19 cellular contexts compared by ENCODE assay signal in genomic region chr10:29609696-29610095, GRCh38. TPM values are rescaled to one million over a fixed set of nuclear protein-coding genes. Genes with fewer than 3 reads are reported as not detected.
A peak's percentile ranks its signal among the peaks of the same experiment; 100 is the strongest.
DNase-seq lines count a peak whose midpoint lies in the region; ATAC-seq and TF ChIP-seq lines count a peak whose summit lies in the region.
"Had no signal": no experiment of that assay in that cellular context is flagged by ENCODE, and none has a peak within 500 bp of the region (broad histone marks: within the 10 kb centered on the region; RNA-seq: fewer than 3 reads in every experiment).

No MANE protein-coding gene starts in this region.

- no peak overlapping the region for H4K12ac ChIP-seq in trophoblast cell (ENCODE audit: low read depth, low read length)

- intact Hi-C loops in Calu3 (cut with micrococcal nuclease; ENCODE audit: unreplicated experiment): no loop called here
- intact Hi-C loops in ascending aorta (cut with DNase I): no loop called here

- H2BK12ac ChIP-seq in trophoblast cell (ENCODE audit: low read length): no peak overlapping the region

- H3K27ac ChIP-seq in ascending aorta (peak overlapping the region; percentile 30 to 53), trophoblast cell (ENCODE audit: low read depth, low read length) (no peak overlapping the region), stomach smooth muscle (ENCODE audit: low read length) (peak overlapping the region; percentile 53)
- H3K27ac ChIP-seq: C4-2B had no signal

- H3K9me3 ChIP-seq in ascending aorta (no peaks in the 10 kb centered on the region), trophoblast cell (ENCODE audit: insufficient read depth, low read depth, low read length) (peaks cover 8% of the 10 kb centered on the region), stomach smooth muscle (ENCODE audit: control insufficient read depth in 2 of 2, low read length in 2 of 2) (no peaks in the 10 kb centered on the region)

- no peak for ATAC-seq in HG02798 (IDR thresholded peaks at IDR 0.05; ENCODE audit: poor library complexity, unreplicated experiment)

- H3K36me3 ChIP-seq in ascending aorta (no peaks in the 10 kb centered on the region), trophoblast cell (ENCODE audit: control insufficient read depth in 1 of 2, insufficient read depth in 2 of 2, low read length in 2 of 2) (peaks cover 2 to 5% of the 10 kb centered on the region in 2 experiments), stomach smooth muscle (ENCODE audit: control insufficient read depth in 2 of 2, insufficient read depth in 2 of 2, low read length in 2 of 2) (peaks cover 8 to 12% of the 10 kb centered on the region in 2 donors)

- no peak overlapping the region for H3K14ac ChIP-seq in trophoblast cell (ENCODE audit: low read length)

- WGBS in trophoblast cell (ENCODE audit: extremely low coverage, insufficient coverage, insufficient read length): no CpG with 5 or more reads among the region's 3 CpGs

- H3K79me1 ChIP-seq in trophoblast cell (ENCODE audit: low read length): no peaks in the 10 kb centered on the region

- BruUV-seq in Calu3 (replicated peaks; lab: Mats Ljungman, UMichigan): no TSS peak

- no peaks in the 10 kb centered on the region for H3K27me3 ChIP-seq in ascending aorta
- H3K27me3 ChIP-seq in trophoblast cell (ENCODE audit: insufficient read depth, low read length): no peaks in the 10 kb centered on the region
- H3K27me3 ChIP-seq in stomach smooth muscle (ENCODE audit: control insufficient read depth in 1 of 2, insufficient read depth in 2 of 2, low read length in 2 of 2): no peaks in the 10 kb centered on the region

- H4K91ac ChIP-seq in trophoblast cell (ENCODE audit: low read depth, low read length): no peak overlapping the region

- no peak overlapping the region for H3K4me2 ChIP-seq in trophoblast cell (ENCODE audit: low read length)

- H3K4me3 Mint-ChIP-seq in Calu3 (ENCODE audit: low read depth, unreplicated experiment): no peak overlapping the region
- H3K4me3 Mint-ChIP-seq: HFFc6 had no signal

- H3K23ac ChIP-seq in trophoblast cell (ENCODE audit: low read length): no peak overlapping the region

- H3K4me1 ChIP-seq in ascending aorta: peaks cover 8 to 50% of the 10 kb centered on the region in 2 donors
- peaks cover 0 to 2% of the 10 kb centered on the region in 2 experiments for H3K4me1 ChIP-seq in trophoblast cell (ENCODE audit: control insufficient read depth in 1 of 2, insufficient read depth in 2 of 2, low read length in 2 of 2)
- H3K4me1 ChIP-seq in stomach smooth muscle (ENCODE audit: control insufficient read depth, insufficient read depth, low read length): peaks cover 58% of the 10 kb centered on the region

- TF ChIP-seq CTCF in Calu3 (IDR thresholded peaks at IDR 0.05; ENCODE audit: unreplicated experiment) (no peak), ascending aorta (IDR thresholded peaks at IDR 0.05) (no peak)

- H3K18ac ChIP-seq in trophoblast cell (ENCODE audit: low read length): peak overlapping the region; percentile 21

- no peak overlapping the region for H2BK120ac ChIP-seq in trophoblast cell (ENCODE audit: insufficient read depth, low read length, poor library complexity)

- H3K4me3 ChIP-seq in ascending aorta (no peak overlapping the region), trophoblast cell (ENCODE audit: low read depth, low read length) (peak overlapping the region; percentile 41), stomach smooth muscle (ENCODE audit: low read length in 2 of 2) (no peak overlapping the region)

- no peak overlapping the region for H2BK5ac ChIP-seq in trophoblast cell (ENCODE audit: low read depth, low read length, poor library complexity)

- H4K8ac ChIP-seq in trophoblast cell (ENCODE audit: low read depth, low read length): no peak overlapping the region

- peaks cover 42% of the 10 kb centered on the region for H3K36me3 Mint-ChIP-seq in Calu3 (ENCODE audit: insufficient read depth, unreplicated experiment)

- H3K4ac ChIP-seq in trophoblast cell (ENCODE audit: low read depth, low read length): no peak overlapping the region

- no peak overlapping the region for H3K9ac ChIP-seq in trophoblast cell (ENCODE audit: low read length)
- H3K9ac ChIP-seq in stomach smooth muscle (ENCODE audit: low read length in 2 of 2): no peak overlapping the region

- DNase-seq in Calu3 (no peak), ascending aorta (ENCODE audit: low spot score in 2 of 2) (peak in 1 of 2 donors; percentile 43), trophoblast cell (no peak), NK-92 (lab: John Stamatoyannopoulos, UW; ENCODE audit: unreplicated experiment) (no peak), HCEC 1CT (no peak)
- DNase-seq: AML-193, DND-41, HFFc6, KG1, NCI-H1417, NCI-H187, NCI-H2227 treated with DMSO at 0.1 percent for 48 hours, NCI-H510A treated with DMSO at 0.1 percent for 48 hours, NCI-H774, OCI-M1, SHP77 treated with DMSO at 0.1 percent for 48 hours had no signal

- H2AK5ac ChIP-seq in trophoblast cell (ENCODE audit: low read length): no peak overlapping the region

- H3K9me3 Mint-ChIP-seq in Calu3 (ENCODE audit: low read depth, unreplicated experiment): peaks cover 3% of the 10 kb centered on the region

- CTCF ChIA-PET in Calu3 (lab: Charles Lee): interaction anchor here (0.6 to 0.7 kb wide), 3 partner anchors 9 to 390 kb away, joined by 3 read pairs; no protein-coding TSS in a partner anchor

- peak overlapping the region; percentile 18 for H3K27ac Mint-ChIP-seq in Calu3 (ENCODE audit: unreplicated experiment)
- H3K27ac Mint-ChIP-seq: HFFc6 had no signal

- H3K27me3 Mint-ChIP-seq in Calu3 (ENCODE audit: unreplicated experiment): no peaks in the 10 kb centered on the region

- H2AFZ ChIP-seq in trophoblast cell (ENCODE audit: insufficient read depth, low read length, poor library complexity): no peak overlapping the region

- peaks cover 21% of the 10 kb centered on the region for H3K4me1 Mint-ChIP-seq in Calu3 (ENCODE audit: low read depth, unreplicated experiment)

- H3K79me2 ChIP-seq in trophoblast cell (ENCODE audit: control insufficient read depth, insufficient read depth, low read length, poor library complexity): no peaks in the 10 kb centered on the region

RNA-seq across cellular contexts. Expression of gene SVIL, which starts 25.1 kb away (rescaled TPM):
- 111 and 147 TPM in 2 replicates for total RNA-seq in Calu3 (2022)
- total RNA-seq in ascending aorta: 94.7 TPM
- 25.1 and 25.3 TPM in 2 replicates for polyA plus RNA-seq in trophoblast cell (2013)
